2 cellular contexts compared by ENCODE assay signal in the genomic region with DNA sequence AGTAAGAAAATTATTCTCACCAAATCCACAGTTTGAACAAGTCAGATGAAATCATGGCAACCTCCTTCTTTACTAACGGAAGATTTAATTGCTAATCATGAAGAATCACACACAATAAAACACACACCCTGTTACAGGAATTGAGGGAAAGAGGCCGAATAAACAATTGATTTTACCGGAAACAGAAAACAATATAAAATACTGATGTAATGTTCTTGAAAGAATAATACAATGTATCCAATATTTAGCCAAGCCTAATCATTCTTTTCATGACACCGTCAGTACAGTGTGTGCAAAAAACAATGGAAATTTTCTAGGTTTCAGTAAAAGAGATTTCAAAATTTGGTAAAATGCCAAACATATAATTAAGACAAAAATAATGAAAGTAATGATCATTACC.
TF ChIP-seq lines count a peak whose summit lies in the region.

No MANE protein-coding gene starts in this region.

TF ChIP-seq in A549, 52 proteins besides CTCF, POLR2A, EP300 and RAD21:
- TF ChIP-seq CBX2 (IDR thresholded peaks at IDR 0.05; ENCODE audit: borderline replicate concordance, low read depth) (no peak), FOXS1 (CRISPR knock-in tag; IDR thresholded peaks at IDR 0.05) (no peak), PHF8 (IDR thresholded peaks at IDR 0.05; ENCODE audit: borderline replicate concordance, low read depth) (no peak), MAZ (IDR thresholded peaks at IDR 0.05; ENCODE audit: borderline replicate concordance, low read depth, low read length) (no peak), NPAS2 (CRISPR knock-in tag; IDR thresholded peaks at IDR 0.05; ENCODE audit: borderline replicate concordance) (no peak), SMC3 (IDR thresholded peaks at IDR 0.05) (no peak), HOXB5 (CRISPR knock-in tag; IDR thresholded peaks at IDR 0.05) (no peak), FOSL2 (IDR thresholded peaks at IDR 0.05) (no peak), FOSL2 (CRISPR knock-in tag; IDR thresholded peaks at IDR 0.05) (no peak), TFCP2L1 (CRISPR knock-in tag; IDR thresholded peaks at IDR 0.05) (no peak), NR3C1 (IDR thresholded peaks at IDR 0.05) (no peak), EHMT2 (IDR thresholded peaks at IDR 0.05; ENCODE audit: low read depth) (no peak), GATA3 (IDR thresholded peaks at IDR 0.05; ENCODE audit: borderline replicate concordance) (no peak), NFE2L2 (conservative IDR thresholded peaks at IDR 0.05; ENCODE audit: low read length) (no peak), JUNB (IDR thresholded peaks at IDR 0.05) (no peak)
- TF ChIP-seq, protein P1, sequence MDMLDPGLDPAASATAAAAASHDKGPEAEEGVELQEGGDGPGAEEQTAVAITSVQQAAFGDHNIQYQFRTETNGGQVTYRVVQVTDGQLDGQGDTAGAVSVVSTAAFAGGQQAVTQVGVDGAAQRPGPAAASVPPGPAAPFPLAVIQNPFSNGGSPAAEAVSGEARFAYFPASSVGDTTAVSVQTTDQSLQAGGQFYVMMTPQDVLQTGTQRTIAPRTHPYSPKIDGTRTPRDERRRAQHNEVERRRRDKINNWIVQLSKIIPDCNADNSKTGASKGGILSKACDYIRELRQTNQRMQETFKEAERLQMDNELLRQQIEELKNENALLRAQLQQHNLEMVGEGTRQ (IDR thresholded peaks at IDR 0.05), result no peak
- TF ChIP-seq, protein P2, sequence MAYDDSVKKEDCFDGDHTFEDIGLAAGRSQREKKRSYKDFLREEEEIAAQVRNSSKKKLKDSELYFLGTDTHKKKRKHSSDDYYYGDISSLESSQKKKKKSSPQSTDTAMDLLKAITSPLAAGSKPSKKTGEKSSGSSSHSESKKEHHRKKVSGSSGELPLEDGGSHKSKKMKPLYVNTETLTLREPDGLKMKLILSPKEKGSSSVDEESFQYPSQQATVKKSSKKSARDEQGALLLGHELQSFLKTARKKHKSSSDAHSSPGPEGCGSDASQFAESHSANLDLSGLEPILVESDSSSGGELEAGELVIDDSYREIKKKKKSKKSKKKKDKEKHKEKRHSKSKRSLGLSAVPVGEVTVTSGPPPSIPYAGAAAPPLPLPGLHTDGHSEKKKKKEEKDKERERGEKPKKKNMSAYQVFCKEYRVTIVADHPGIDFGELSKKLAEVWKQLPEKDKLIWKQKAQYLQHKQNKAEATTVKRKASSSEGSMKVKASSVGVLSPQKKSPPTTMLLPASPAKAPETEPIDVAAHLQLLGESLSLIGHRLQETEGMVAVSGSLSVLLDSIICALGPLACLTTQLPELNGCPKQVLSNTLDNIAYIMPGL (CRISPR knock-in tag; IDR thresholded peaks at IDR 0.05; ENCODE audit: borderline replicate concordance), result no peak
- TF ChIP-seq, protein P3, sequence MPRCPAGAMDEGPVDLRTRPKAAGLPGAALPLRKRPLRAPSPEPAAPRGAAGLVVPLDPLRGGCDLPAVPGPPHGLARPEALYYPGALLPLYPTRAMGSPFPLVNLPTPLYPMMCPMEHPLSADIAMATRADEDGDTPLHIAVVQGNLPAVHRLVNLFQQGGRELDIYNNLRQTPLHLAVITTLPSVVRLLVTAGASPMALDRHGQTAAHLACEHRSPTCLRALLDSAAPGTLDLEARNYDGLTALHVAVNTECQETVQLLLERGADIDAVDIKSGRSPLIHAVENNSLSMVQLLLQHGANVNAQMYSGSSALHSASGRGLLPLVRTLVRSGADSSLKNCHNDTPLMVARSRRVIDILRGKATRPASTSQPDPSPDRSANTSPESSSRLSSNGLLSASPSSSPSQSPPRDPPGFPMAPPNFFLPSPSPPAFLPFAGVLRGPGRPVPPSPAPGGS (IDR thresholded peaks at IDR 0.05), result no peak

TF ChIP-seq in endothelial cell of umbilical vein, 7 proteins besides CTCF, POLR2A, EP300 and RAD21:
- peak; percentile 56 for TF ChIP-seq JUN (IDR thresholded peaks at IDR 0.05; ENCODE audit: borderline replicate concordance, insufficient read depth, insufficient read length, low read depth)
- no peak for TF ChIP-seq EZH2 (IDR thresholded peaks at IDR 0.05; ENCODE audit: borderline replicate concordance, low read depth, low read length, severe bottlenecking)
- TF ChIP-seq, protein P4, sequence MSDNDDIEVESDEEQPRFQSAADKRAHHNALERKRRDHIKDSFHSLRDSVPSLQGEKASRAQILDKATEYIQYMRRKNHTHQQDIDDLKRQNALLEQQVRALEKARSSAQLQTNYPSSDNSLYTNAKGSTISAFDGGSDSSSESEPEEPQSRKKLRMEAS (IDR thresholded peaks at IDR 0.05; ENCODE audit: insufficient read depth, insufficient read length), result no peak
- TF ChIP-seq MYC (IDR thresholded peaks at IDR 0.05; ENCODE audit: low read depth, low read length), result no peak
- no peak for TF ChIP-seq FOS (IDR thresholded peaks at IDR 0.05; ENCODE audit: borderline replicate concordance, insufficient read depth, low read length)
